19 cellular contexts compared by ENCODE assay signal in genomic region chr12:64522807-64523206, GRCh38.
DNase-seq lines count a peak whose midpoint lies in the region; ATAC-seq, FAIRE-seq and TF ChIP-seq lines count a peak whose summit lies in the region.
"Had no signal": no experiment of that assay in that cellular context is flagged by ENCODE, and none has a peak within 500 bp of the region (broad histone marks: within the 10 kb centered on the region; RNA-seq: fewer than 3 reads in every experiment).

No MANE protein-coding gene starts in this region.

- intact Hi-C loops in HepG2 (cut with micrococcal nuclease; ENCODE audit: unreplicated experiment) (no loop called here), right lobe of liver (cut with DNase I) (no loop called here), stomach (cut with DNase I; ENCODE audit: low total_unique reads) (no loop called here)

- TF ChIP-seq POLR2A in HepG2 (IDR thresholded peaks at IDR 0.05; ENCODE audit: insufficient read depth in 1 of 2, low read depth in 2 of 2, low read length in 2 of 2): no peak
- no peak for TF ChIP-seq POLR2A in right lobe of liver (IDR thresholded peaks at IDR 0.05)
- TF ChIP-seq POLR2A in stomach (IDR thresholded peaks at IDR 0.05): no peak
- no peak for TF ChIP-seq POLR2A in H54 (IDR thresholded peaks at IDR 0.05; ENCODE audit: low read depth, low read length)

- H3K9ac ChIP-seq in HepG2 (ENCODE audit: insufficient read depth, low read depth, low read length): no peak overlapping the region

- POLR2A ChIA-PET in HepG2 (lab: Yijun Ruan, JAX): no interaction called here

- H3K9me3 ChIP-seq in HepG2 (ENCODE audit: low read length): no peaks in the 10 kb centered on the region
- H3K9me3 ChIP-seq in right lobe of liver: no peaks in the 10 kb centered on the region
- H3K9me3 ChIP-seq in stomach: no peaks in the 10 kb centered on the region
- H3K9me3 ChIP-seq: ovary, sigmoid colon had no signal

- H3K9me3 Mint-ChIP-seq in type B pancreatic cell: no peaks in the 10 kb centered on the region
- H3K9me3 Mint-ChIP-seq: activated naive CD4-positive, alpha-beta T cell treated with anti-CD3 and anti-CD28 coated beads, Interleukin-2, amount 50 U/mL, for 24 hours; dendritic cell treated with granulocyte-macrophage colony-stimulating factor and Interleukin-4, amounts not matched to agents 40 ng/mL and 50 ng/mL, for 4 days had no signal

- WGBS in HepG2 (ENCODE audit: low lambda C conversion rate): 95% methylated on average over 4 of the region's 4 CpGs
- WGBS in right lobe of liver (ENCODE audit: insufficient coverage, low coverage, low lambda C conversion rate, missing lambda C conversion rate): 50% methylated on average over 3 of the region's 4 CpGs
- WGBS in stomach, 5 donors: 73 to 81% (median 78%) methylated on average over 4 of the region's 4 CpGs

- TF ChIP-seq CTCF in HepG2 (CRISPR knock-in tag; IDR thresholded peaks at IDR 0.05): no peak
- TF ChIP-seq CTCF in right lobe of liver (IDR thresholded peaks at IDR 0.05): no peak
- TF ChIP-seq CTCF in type B pancreatic cell (conservative IDR thresholded peaks at IDR 0.05): no peak
- no peak for TF ChIP-seq CTCF in stomach (IDR thresholded peaks at IDR 0.05)

- no peaks in the 10 kb centered on the region for H3K79me2 ChIP-seq in HepG2 (ENCODE audit: insufficient read depth, low read length)

- no peak for TF ChIP-seq RAD21 in HepG2 (CRISPR knock-in tag; IDR thresholded peaks at IDR 0.05)

- H3K4me3 ChIP-seq in HepG2 (replicated peaks in 1 of 3; ENCODE audit: insufficient read depth in 1 of 3, low read depth in 2 of 3, low read length in 3 of 3): no peak overlapping the region
- no peak overlapping the region for H3K4me3 ChIP-seq in right lobe of liver
- no peak overlapping the region for H3K4me3 ChIP-seq in stomach
- H3K4me3 ChIP-seq: ovary, sigmoid colon had no signal

- CTCF ChIA-PET in HepG2 (lab: Yijun Ruan, JAX; ENCODE audit: low intra/inter-chr PET ratio, low total read pairs): no interaction called here

- peaks cover 13% of the 10 kb centered on the region for H3K4me1 Mint-ChIP-seq in type B pancreatic cell (ENCODE audit: unreplicated experiment)
- H3K4me1 Mint-ChIP-seq: activated naive CD4-positive, alpha-beta T cell treated with anti-CD3 and anti-CD28 coated beads, Interleukin-2, amount 50 U/mL, for 24 hours had no signal

- H3K36me3 ChIP-seq in HepG2 (replicated peaks in 1 of 2; ENCODE audit: control insufficient read depth in 1 of 2, insufficient read depth in 2 of 2, low read length in 2 of 2) (no peaks in the 10 kb centered on the region), right lobe of liver (no peaks in the 10 kb centered on the region), stomach (no peaks in the 10 kb centered on the region)
- H3K36me3 ChIP-seq: ovary, sigmoid colon had no signal

- no peak for DNase-seq in HepG2 (ENCODE audit: low spot score)
- DNase-seq in right lobe of liver: no peak
- DNase-seq in fibroblast of peridontal ligament (ENCODE audit: extremely low read depth): peak; percentile 26
- no peak for DNase-seq in type B pancreatic cell (ENCODE audit: extremely low spot score, unreplicated experiment)
- DNase-seq in stomach: no peak
- no peak for DNase-seq in H54 (ENCODE audit: insufficient read length, low spot score)
- DNase-seq: activated T-cell treated with anti-CD3 and anti-CD28 coated beads, Interleukin-2, amount 50 U/mL, for 48 hours; left ventricle myocardium superior; NCI-H524 treated with DMSO at 0.1 percent for 48 hours; ovary; SHP77 treated with DMSO at 0.1 percent for 48 hours; sigmoid colon; stimulated activated CD4-positive, alpha-beta T cell treated with anti-CD3 and anti-CD28 coated beads, Interleukin-2, amount 100 ng/mL, for 24 hours had no signal

- H3K27ac ChIP-seq in HepG2 (ENCODE audit: extremely low read length, insufficient read depth, low read length) (no peak overlapping the region), right lobe of liver (no peak overlapping the region), stomach (no peak overlapping the region)
- H3K27ac ChIP-seq: epithelial cell of prostate, ovary, sigmoid colon had no signal

- H4K20me1 ChIP-seq in HepG2 (ENCODE audit: insufficient read depth, low read length): no peaks in the 10 kb centered on the region

- no peak overlapping the region for H3K4me3 Mint-ChIP-seq in type B pancreatic cell
- H3K4me3 Mint-ChIP-seq: activated naive CD4-positive, alpha-beta T cell treated with anti-CD3 and anti-CD28 coated beads, Interleukin-2, amount 50 U/mL, for 24 hours; dendritic cell treated with granulocyte-macrophage colony-stimulating factor and Interleukin-4, amounts not matched to agents 40 ng/mL and 50 ng/mL, for 4 days had no signal

- H3K27me3 ChIP-seq in HepG2 (ENCODE audit: control insufficient read depth in 1 of 2, insufficient read depth in 2 of 2, low read length in 2 of 2): no peaks in the 10 kb centered on the region
- no peaks in the 10 kb centered on the region for H3K27me3 ChIP-seq in right lobe of liver
- H3K27me3 ChIP-seq in stomach: no peaks in the 10 kb centered on the region
- H3K27me3 ChIP-seq: ovary, sigmoid colon had no signal

- ATAC-seq in HepG2: no peak
- ATAC-seq in right lobe of liver: no peak
- peak; percentile 48 for ATAC-seq in SK-N-SH treated with all-trans-retinoic acid at 6 μM for 48 hours
- no peak for ATAC-seq in GM18868 (IDR thresholded peaks at IDR 0.05; ENCODE audit: unreplicated experiment)
- ATAC-seq: activated CD4-positive, CD25-positive, alpha-beta regulatory T cell treated with anti-CD3 and anti-CD28 coated beads, Interleukin-2, amount 50 U/mL, for 24 hours; left ventricle myocardium superior had no signal

- no TSS peak for BruUV-seq in HepG2 (replicated peaks; lab: Mats Ljungman, UMichigan)

- FAIRE-seq in HepG2 (lab: Jason Lieb, UNC) (no peak), H54 (lab: Jason Lieb, UNC) (no peak)

- no peak overlapping the region for H2AFZ ChIP-seq in HepG2 (ENCODE audit: low read length)

- H3K4me1 ChIP-seq in HepG2 (ENCODE audit: insufficient read depth, low read length) (0 out of 2 replicates have a peak, but pooled peaks cover 8% of the 10 kb centered on the region), right lobe of liver (no peaks in the 10 kb centered on the region), stomach (no peaks in the 10 kb centered on the region)
- H3K4me1 ChIP-seq: sigmoid colon had no signal

- H3K27ac Mint-ChIP-seq in type B pancreatic cell: peak overlapping the region; percentile 27
- H3K27ac Mint-ChIP-seq: activated naive CD4-positive, alpha-beta T cell treated with anti-CD3 and anti-CD28 coated beads, Interleukin-2, amount 50 U/mL, for 24 hours; dendritic cell treated with granulocyte-macrophage colony-stimulating factor and Interleukin-4, amounts not matched to agents 40 ng/mL and 50 ng/mL, for 4 days had no signal

- no peaks in the 10 kb centered on the region for H3K27me3 Mint-ChIP-seq in type B pancreatic cell
- H3K27me3 Mint-ChIP-seq: activated naive CD4-positive, alpha-beta T cell treated with anti-CD3 and anti-CD28 coated beads, Interleukin-2, amount 50 U/mL, for 24 hours; dendritic cell treated with granulocyte-macrophage colony-stimulating factor and Interleukin-4, amounts not matched to agents 40 ng/mL and 50 ng/mL, for 4 days had no signal

- no peak overlapping the region for H3K4me2 ChIP-seq in HepG2 (ENCODE audit: low read depth, low read length)

- in situ Hi-C loops in HepG2 (cut with HindIII; ENCODE audit: extremely low pct_ligation_motif_present, low pct_unique_long_range_greater_than_20kb): no loop called here

- TF ChIP-seq EP300 in HepG2 (IDR thresholded peaks at IDR 0.05; ENCODE audit: low read depth in 2 of 2, low read length in 2 of 2) (no peak), HepG2 (CRISPR knock-in tag; IDR thresholded peaks at IDR 0.05; ENCODE audit: borderline replicate concordance) (no peak), stomach (IDR thresholded peaks at IDR 0.05) (no peak)

- no peaks in the 10 kb centered on the region for H3K36me3 Mint-ChIP-seq in type B pancreatic cell
- H3K36me3 Mint-ChIP-seq: activated naive CD4-positive, alpha-beta T cell treated with anti-CD3 and anti-CD28 coated beads, Interleukin-2, amount 50 U/mL, for 24 hours had no signal

TF ChIP-seq in HepG2, 621 proteins besides CTCF, POLR2A, EP300 and RAD21:
- TF ChIP-seq GFI1 (CRISPR knock-in tag; IDR thresholded peaks at IDR 0.05; ENCODE audit: borderline replicate concordance): no peak
- TF ChIP-seq NFE2L2 (IDR thresholded peaks at IDR 0.05; ENCODE audit: low read length): 0 out of 2 replicates have a peak, but pooled peaks have one; percentile 24
- no peak for TF ChIP-seq ZNF18 (CRISPR knock-in tag; IDR thresholded peaks at IDR 0.05; ENCODE audit: insufficient replicate concordance)
TF ChIP-seq in HepG2: peak in this region for 1.

TF ChIP-seq in SK-N-SH treated with all-trans-retinoic acid at 6 μM for 48 hours, 23 proteins besides CTCF, POLR2A, EP300 and RAD21 (continues in another document):
- no peak for TF ChIP-seq ZC3H10 (CRISPR knock-in tag; IDR thresholded peaks at IDR 0.05)
- no peak for TF ChIP-seq ZNF70 (CRISPR knock-in tag; IDR thresholded peaks at IDR 0.05)
- TF ChIP-seq POU6F1 (CRISPR knock-in tag; IDR thresholded peaks at IDR 0.05; ENCODE audit: borderline replicate concordance, low read depth): no peak
- TF ChIP-seq, protein P1, sequence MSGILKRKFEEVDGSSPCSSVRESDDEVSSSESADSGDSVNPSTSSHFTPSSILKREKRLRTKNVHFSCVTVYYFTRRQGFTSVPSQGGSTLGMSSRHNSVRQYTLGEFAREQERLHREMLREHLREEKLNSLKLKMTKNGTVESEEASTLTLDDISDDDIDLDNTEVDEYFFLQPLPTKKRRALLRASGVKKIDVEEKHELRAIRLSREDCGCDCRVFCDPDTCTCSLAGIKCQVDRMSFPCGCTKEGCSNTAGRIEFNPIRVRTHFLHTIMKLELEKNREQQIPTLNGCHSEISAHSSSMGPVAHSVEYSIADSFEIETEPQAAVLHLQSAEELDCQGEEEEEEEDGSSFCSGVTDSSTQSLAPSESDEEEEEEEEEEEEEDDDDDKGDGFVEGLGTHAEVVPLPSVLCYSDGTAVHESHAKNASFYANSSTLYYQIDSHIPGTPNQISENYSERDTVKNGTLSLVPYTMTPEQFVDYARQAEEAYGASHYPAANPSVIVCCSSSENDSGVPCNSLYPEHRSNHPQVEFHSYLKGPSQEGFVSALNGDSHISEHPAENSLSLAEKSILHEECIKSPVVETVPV (CRISPR knock-in tag; IDR thresholded peaks at IDR 0.05): no peak
- TF ChIP-seq ZFP3 (CRISPR knock-in tag; IDR thresholded peaks at IDR 0.05): no peak
